Comparison of ENCODE assay signal across 8 cellular contexts in genomic region chr7:140229591-140230516, GRCh38. TPM values are rescaled to one million over a fixed set of nuclear protein-coding genes. Genes with fewer than 3 reads are reported as not detected.
A peak's percentile ranks its signal among the peaks of the same experiment; 100 is the strongest.
DNase-seq lines count a peak whose midpoint lies in the region; ATAC-seq and TF ChIP-seq lines count a peak whose summit lies in the region.

No MANE protein-coding gene starts in this region.

- H3K27me3 Mint-ChIP-seq in HFFc6 (ENCODE audit: insufficient read depth) = peaks cover 33% of the 10 kb centered on the region

- H3K27me3 ChIP-seq in GM06990 (replicated peaks; ENCODE audit: control insufficient read depth, insufficient read depth, low read length) = peaks cover 1% of the 10 kb centered on the region; the same call in 1 of the 2 replicates
- H3K27me3 ChIP-seq in right cardiac atrium (ENCODE audit: control insufficient read depth, insufficient read depth) = no peaks in the 10 kb centered on the region
- H3K27me3 ChIP-seq in smooth muscle cell (ENCODE audit: low read depth) = peaks cover 9% of the 10 kb centered on the region

- H3K27ac ChIP-seq in right cardiac atrium (ENCODE audit: low read length) = no peak overlapping the region
- no peak overlapping the region for H3K27ac ChIP-seq in smooth muscle cell (ENCODE audit: low read depth)

- intact Hi-C loops in right cardiac atrium (cut with DNase I) = no loop called here

- peaks cover 6% of the 10 kb centered on the region for H3K4me1 Mint-ChIP-seq in HFFc6 (ENCODE audit: low read depth)

- peak in 1 of 2 donors; percentile 36 for ATAC-seq in right cardiac atrium
- ATAC-seq in HG02678 (IDR thresholded peaks at IDR 0.05; ENCODE audit: unreplicated experiment) = no peak
- no peak for ATAC-seq in HG03354 (IDR thresholded peaks at IDR 0.05; ENCODE audit: poor library complexity, severe bottlenecking, unreplicated experiment)

- no peaks in the 10 kb centered on the region for H3K36me3 Mint-ChIP-seq in HFFc6 (ENCODE audit: low read depth)

- peak overlapping the region; percentile 98 for H3K4me2 ChIP-seq in smooth muscle cell

- H3K4me3 ChIP-seq in GM06990 (replicated peaks; ENCODE audit: low read depth, low read length) = peak overlapping the region; percentile 23
- peak overlapping the region; percentile 54 for H3K4me3 ChIP-seq in right cardiac atrium (ENCODE audit: low read length)
- peak overlapping the region; percentile 63 for H3K4me3 ChIP-seq in smooth muscle cell

- H2AFZ ChIP-seq in smooth muscle cell (ENCODE audit: low read depth) = peak overlapping the region; percentile 54

- H3K9me3 ChIP-seq in right cardiac atrium (ENCODE audit: control insufficient read depth, low read length) = no peaks in the 10 kb centered on the region
- no peaks in the 10 kb centered on the region for H3K9me3 ChIP-seq in smooth muscle cell (replicated peaks; ENCODE audit: low read depth)

- H3F3A ChIP-seq in smooth muscle cell (ENCODE audit: low read depth) = no peaks in the 10 kb centered on the region

- H3K4me1 ChIP-seq in right cardiac atrium (ENCODE audit: control insufficient read depth, insufficient read depth, low read length) (no peaks in the 10 kb centered on the region), smooth muscle cell (ENCODE audit: low read depth) (no peaks in the 10 kb centered on the region)

- no peak overlapping the region for H3K9ac ChIP-seq in smooth muscle cell (ENCODE audit: low read depth)

- H3K36me3 ChIP-seq in GM06990 (ENCODE audit: control insufficient read depth, insufficient read depth, low read length) = no peaks in the 10 kb centered on the region
- no peaks in the 10 kb centered on the region for H3K36me3 ChIP-seq in smooth muscle cell (ENCODE audit: low read depth)

- H3K9me3 Mint-ChIP-seq in HFFc6 = no peaks in the 10 kb centered on the region

- H3K4me3 Mint-ChIP-seq in HFFc6 = no peak overlapping the region

- no peaks in the 10 kb centered on the region for H3K79me2 ChIP-seq in smooth muscle cell (ENCODE audit: low read depth)

- peak; percentile 80 for DNase-seq in GM06990 (ENCODE audit: extremely low read depth, insufficient read length)
- DNase-seq in NCI-H146 (lab: John Stamatoyannopoulos, UW) = peak; percentile 81
- DNase-seq in activated effector memory CD4-positive, alpha-beta T cell treated with Interleukin-2 at 50 U/mL for 16 hours = peak; percentile 75
- DNase-seq in right cardiac atrium = peak in 2 of 3 donors; percentile 28 to 65
- no peak for DNase-seq in smooth muscle cell (lab: John Stamatoyannopoulos, UW; ENCODE audit: unreplicated experiment)
- DNase-seq in HFFc6 = no peak

- 13% methylated on average over 44 of the region's 44 CpGs for WGBS in right cardiac atrium
- 13% methylated on average over 36 of the region's 44 CpGs for WGBS in smooth muscle cell (ENCODE audit: low lambda C conversion rate)

- no peak overlapping the region for H3K27ac Mint-ChIP-seq in HFFc6

- TF ChIP-seq CTCF in GM06990 (IDR thresholded peaks at IDR 0.05; ENCODE audit: insufficient read depth, low read length, poor library complexity, severe bottlenecking) = no peak
- TF ChIP-seq CTCF in smooth muscle cell (IDR thresholded peaks at IDR 0.05; ENCODE audit: borderline replicate concordance, insufficient read depth, poor library complexity, severe bottlenecking) = no peak
- TF ChIP-seq CTCF in HFFc6 (IDR thresholded peaks at IDR 0.05) = no peak

- H4K20me1 ChIP-seq in smooth muscle cell (ENCODE audit: low read depth) = no peaks in the 10 kb centered on the region

RNA-seq across cellular contexts. Expression of gene KDM7A, which starts 53.1 kb away (rescaled TPM):
- 10 to 100 TPM; 11.5 to 14.8 (median 12.8) TPM for total RNA-seq in right cardiac atrium
- polyA plus RNA-seq in right cardiac atrium = 4.5 TPM
- total RNA-seq in smooth muscle cell = 6.1 and 17.3 TPM in 2 replicates
- polyA plus RNA-seq in smooth muscle cell = 0.63 and 0.88 TPM in 2 replicates
- total RNA-seq in HFFc6 (2021; fragmentation: NEBNext Ultra II Directional; extraction: Animal tissue kit (Norgen Biotek cat#: 25700)) = 1 to 10 TPM in 5 of 6 experiments, under 1 TPM in 1; 0.97 to 2.2 (median 1.2) TPM

Comparison
In these comparisons a context has a peak if more than half of its experiments do, and no peak if none do; other contexts are left out.
1. DNase-seq: peak in GM06990 (single experiment), NCI-H146 (single experiment), activated effector memory CD4-positive, alpha-beta T cell treated with Interleukin-2 at 50 U/mL for 16 hours (single experiment) and right cardiac atrium (2 of 3); none in smooth muscle cell (single experiment) and HFFc6 (single experiment).
2. Peak in every context shown above with its lines, with median percentiles within 50 percentile points of each other: H3K4me3 ChIP-seq.